ENCODE assay signal across 9 cellular contexts in the genomic region with DNA sequence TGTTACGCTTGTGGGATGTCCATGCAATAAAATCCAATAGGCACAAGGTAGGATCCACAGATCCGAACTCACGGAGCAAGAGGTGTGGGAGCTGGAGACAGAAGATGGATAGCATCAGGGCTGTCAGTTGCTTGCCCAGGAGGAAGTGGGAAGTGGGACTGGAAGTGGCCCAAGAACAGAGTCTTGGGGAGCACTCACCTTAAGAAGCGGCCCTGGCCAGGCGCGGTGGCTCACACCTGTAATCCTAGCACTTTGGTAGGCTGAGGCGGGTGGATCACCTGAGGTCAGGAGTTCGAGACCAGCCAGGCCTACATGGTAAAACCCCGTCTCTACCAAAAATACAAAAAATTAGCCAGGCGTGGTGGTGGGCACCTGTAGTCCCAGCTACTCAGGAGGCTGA. TPM values are rescaled to one million over a fixed set of nuclear protein-coding genes. Genes with fewer than 3 reads are reported as not detected.
"Had no signal": no experiment of that assay in that cellular context is flagged by ENCODE, and none has a peak within 500 bp of the region (broad histone marks: within the 10 kb centered on the region; RNA-seq: fewer than 3 reads in every experiment).

No MANE protein-coding gene starts in this region.

RNA-seq across cellular contexts. Expression of gene TEKT5, which starts 46.5 kb away (rescaled TPM):
- total RNA-seq: dermis blood vessel endothelial cell, epithelial cell of proximal tubule, esophagus squamous epithelium, left lung, lower lobe of right lung, omental fat pad, skeletal muscle tissue had no signal
- polyA plus RNA-seq: immature natural killer cell, keratinocyte had no signal
